20 cellular contexts compared by ENCODE assay signal in genomic region chr10:47456096-47456485, GRCh38. TPM values are rescaled to one million over a fixed set of nuclear protein-coding genes. Genes with fewer than 3 reads are reported as not detected.
DNase-seq lines count a peak whose midpoint lies in the region; ATAC-seq and TF ChIP-seq lines count a peak whose summit lies in the region.
"Had no signal": no experiment of that assay in that cellular context is flagged by ENCODE, and none has a peak within 500 bp of the region (broad histone marks: within the 10 kb centered on the region; RNA-seq: fewer than 3 reads in every experiment).

No MANE protein-coding gene starts in this region.

- ATAC-seq in Right ventricle myocardium inferior, result no peak
- no peak for ATAC-seq in Right ventricle myocardium superior (ENCODE audit: poor library complexity)
- ATAC-seq in left lobe of liver, result no peak
- no peak for ATAC-seq in GM18907 (IDR thresholded peaks at IDR 0.05; ENCODE audit: unreplicated experiment)
- no peak for ATAC-seq in esophagus mucosa

- no peaks in the 10 kb centered on the region for H3K9me3 ChIP-seq in Karpas-422 (ENCODE audit: low read length)
- no peaks in the 10 kb centered on the region for H3K9me3 ChIP-seq in suprapubic skin
- H3K9me3 ChIP-seq: MG63, Peyer's patch, SK-N-SH had no signal

- DNase-seq in Right ventricle myocardium inferior (ENCODE audit: missing footprints) (peak; percentile 40), Right ventricle myocardium superior (no peak), Karpas-422 (peak; percentile 2), left lobe of liver (ENCODE audit: low spot score) (peak; percentile 29), suprapubic skin (ENCODE audit: low spot score in 2 of 2) (peak; percentile 56 to 57), NCI-H1105 (lab: John Stamatoyannopoulos, UW) (no peak)
- DNase-seq: C1 segment of cervical spinal cord, GDM1, GM23248, MG63, NCI-H1092, NCI-H2081 treated with DMSO at 0.1 percent for 48 hours, NCI-H510A, SHP77, SK-N-SH had no signal

- H3K27me3 ChIP-seq in Karpas-422 (ENCODE audit: low read length) (no peaks in the 10 kb centered on the region), suprapubic skin (peaks cover 3% of the 10 kb centered on the region)
- H3K27me3 ChIP-seq: MG63, Peyer's patch had no signal

- no peak for TF ChIP-seq EP300 in suprapubic skin (IDR thresholded peaks at IDR 0.05)

- intact Hi-C loops in Right ventricle myocardium inferior (cut with DNase I), result no loop called here
- intact Hi-C loops in Right ventricle myocardium superior (cut with DNase I), result no loop called here

- TF ChIP-seq POLR2A in suprapubic skin (IDR thresholded peaks at IDR 0.05), result no peak

- H3K4me3 ChIP-seq in Karpas-422 (ENCODE audit: low read length) (no peak overlapping the region), suprapubic skin (no peak overlapping the region)
- H3K4me3 ChIP-seq: GM23248, MG63, Peyer's patch had no signal

- H3K27ac ChIP-seq in Karpas-422 (ENCODE audit: low read length), result no peak overlapping the region
- no peak overlapping the region for H3K27ac ChIP-seq in suprapubic skin
- H3K27ac ChIP-seq: GM23248, KMS-11, Peyer's patch had no signal

- H3K4me1 ChIP-seq in Karpas-422 (ENCODE audit: low read length) (peaks cover 5% of the 10 kb centered on the region; the same call in 1 of the 2 replicates), suprapubic skin (no peaks in the 10 kb centered on the region)
- H3K4me1 ChIP-seq: Peyer's patch had no signal

- H3K79me2 ChIP-seq in Karpas-422 (ENCODE audit: low read length), result no peaks in the 10 kb centered on the region

- 96% methylated on average over 4 of the region's 6 CpGs for WGBS in suprapubic skin

- TF ChIP-seq CTCF in suprapubic skin (IDR thresholded peaks at IDR 0.05), result no peak

- H3K4me2 ChIP-seq in Karpas-422 (ENCODE audit: low read depth, low read length, poor library complexity, severe bottlenecking), result no peak overlapping the region
- H3K4me2 ChIP-seq: KMS-11, SK-N-SH had no signal

- no peak overlapping the region for H3K9ac ChIP-seq in Karpas-422 (ENCODE audit: low read length)
- H3K9ac ChIP-seq: GM23248, KMS-11, SK-N-SH had no signal

- H3K9me2 ChIP-seq in Karpas-422 (replicated peaks; ENCODE audit: insufficient read depth, low read length), result no peaks in the 10 kb centered on the region
- H3K9me2 ChIP-seq: SK-N-SH had no signal

- no peak overlapping the region for H2AFZ ChIP-seq in Karpas-422 (ENCODE audit: low read length)
- H2AFZ ChIP-seq: GM23248 had no signal

- no peaks in the 10 kb centered on the region for H3K36me3 ChIP-seq in Karpas-422 (ENCODE audit: insufficient read depth, low read length)
- H3K36me3 ChIP-seq in suprapubic skin, result no peaks in the 10 kb centered on the region
- H3K36me3 ChIP-seq: MG63, Peyer's patch had no signal

- H4K20me1 ChIP-seq in Karpas-422 (ENCODE audit: insufficient read depth, low read depth, low read length), result no peaks in the 10 kb centered on the region

RNA-seq across cellular contexts. Expression of gene ANXA8, which starts 27.8 kb away (rescaled TPM):
- total RNA-seq in Right ventricle myocardium inferior, result 1.1 TPM
- 0.24 TPM for total RNA-seq in Right ventricle myocardium superior
- not detected in 2 replicates for total RNA-seq in Karpas-422 (2014; rRNA removed; shearing (Covaris generic); ENCODE audit: low replicate concordance)
- 1.7 TPM for total RNA-seq in left lobe of liver
- 100 to 1,000 TPM in 3 of 4 donors, 10 to 100 TPM in 1; 98.0 to 254 (median 169) TPM for total RNA-seq in suprapubic skin
- 203 TPM for total RNA-seq in esophagus mucosa
- total RNA-seq: Peyer's patch had no signal

RNA-seq across cellular contexts. Expression of gene FAM25G, which starts 35.4 kb away (rescaled TPM):
- total RNA-seq in Right ventricle myocardium inferior (not detected), Right ventricle myocardium superior (not detected), left lobe of liver (not detected), suprapubic skin (10 to 100 TPM; 26.2 to 41.8 (median 35.9) TPM), esophagus mucosa (3.4 TPM)
- total RNA-seq in Karpas-422 (2014; rRNA removed; shearing (Covaris generic); ENCODE audit: low replicate concordance), result not detected in 2 replicates
- total RNA-seq: A172, GM23248, Peyer's patch had no signal

Comparison
In these comparisons a context has a peak if more than half of its experiments do, and no peak if none do; other contexts are left out.
1. DNase-seq: peak in Right ventricle myocardium inferior (single experiment), Karpas-422 (single experiment), left lobe of liver (single experiment) and suprapubic skin (2 of 2); none in Right ventricle myocardium superior (single experiment) and NCI-H1105 (single experiment).
2. RNA of gene ANXA8, which starts 27.8 kb away (total RNA-seq): 203 TPM in esophagus mucosa (single experiment) and 98.0 to 254 TPM in suprapubic skin; 1.7 TPM in left lobe of liver (single experiment), 1.1 TPM in Right ventricle myocardium inferior (single experiment), 0.24 TPM in Right ventricle myocardium superior (single experiment) and not detected in Karpas-422; every median in the first group is over 10 times any median in the second.